In the genomic region with DNA sequence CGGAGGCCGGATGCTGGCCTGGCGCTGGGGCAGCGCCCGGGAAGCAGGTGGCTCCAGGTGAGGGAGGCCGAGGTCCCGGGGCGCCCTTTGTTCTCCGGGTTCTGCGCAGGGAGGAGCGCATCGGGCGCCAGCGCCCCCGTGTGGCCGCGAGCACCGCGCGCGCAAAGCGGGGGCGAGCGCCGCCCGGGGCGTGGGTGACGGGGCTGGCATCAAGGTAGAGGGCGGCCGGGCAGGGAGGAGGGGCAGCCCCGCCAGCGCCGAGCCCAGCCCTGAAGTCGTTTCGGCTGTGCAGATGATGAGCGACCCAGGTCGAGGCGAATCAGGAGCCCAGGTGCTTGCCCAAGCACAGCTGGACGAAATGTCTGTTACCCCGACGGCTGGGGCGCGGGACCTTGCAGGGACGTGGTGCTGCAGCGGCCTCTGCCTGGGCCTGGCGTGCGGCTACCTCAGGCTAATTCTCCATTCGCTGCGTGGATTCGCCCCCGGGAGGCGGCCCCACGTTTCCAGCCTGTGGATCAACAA, we compare ENCODE assay signal across 8 cellular contexts. TPM values are rescaled to one million over a fixed set of nuclear protein-coding genes. Genes with fewer than 3 reads are reported as not detected.
DNase-seq lines count a peak whose midpoint lies in the region; ATAC-seq, FAIRE-seq and TF ChIP-seq lines count a peak whose summit lies in the region.

No MANE protein-coding gene starts in this region.

- no peaks in the 10 kb centered on the region for H3K4me1 ChIP-seq in right cardiac atrium (ENCODE audit: control insufficient read depth, insufficient read depth, low read length)
- no peaks in the 10 kb centered on the region for H3K4me1 ChIP-seq in gastrocnemius medialis

- H3K9me3 ChIP-seq in right cardiac atrium (ENCODE audit: control insufficient read depth, low read length): no peaks in the 10 kb centered on the region
- H3K9me3 ChIP-seq in gastrocnemius medialis: no peaks in the 10 kb centered on the region

- TF ChIP-seq CTCF in BJ (IDR thresholded peaks at IDR 0.05; ENCODE audit: insufficient read depth, low read depth, low read length) (peak; percentile 31; the same call in 1 of the 2 replicates), gastrocnemius medialis (IDR thresholded peaks at IDR 0.05 in 4 of 5, conservative IDR thresholded peaks at IDR 0.05 in 1 of 5) (peak; percentile 36 to 68 (median 58))

- H3K27me3 ChIP-seq in BJ (ENCODE audit: control insufficient read depth, insufficient read depth, low read length): no peaks in the 10 kb centered on the region
- H3K27me3 ChIP-seq in right cardiac atrium (ENCODE audit: control insufficient read depth, insufficient read depth): no peaks in the 10 kb centered on the region
- H3K27me3 ChIP-seq in gastrocnemius medialis: peaks cover 15 to 17% (median 16%) of the 10 kb centered on the region in 3 donors

- H3K36me3 ChIP-seq in BJ (ENCODE audit: control insufficient read depth, insufficient read depth, low read length) (no peaks in the 10 kb centered on the region), gastrocnemius medialis (no peaks in the 10 kb centered on the region)

- DNase-seq in BJ (ENCODE audit: low read depth) (no peak), GM19239 (ENCODE audit: insufficient read length, low spot score) (peak; percentile 69), KBM-7 (peak; percentile 29), right cardiac atrium (peak; percentile 55 to 83 (median 79)), gastrocnemius medialis (no peak), OCI-M2 (lab: John Stamatoyannopoulos, UW; ENCODE audit: unreplicated experiment) (no peak)
- DNase-seq in activated T-cell treated with anti-CD3 and anti-CD28 coated beads, Interleukin-2, amount 50 U/mL, for 48 hours: peak; percentile 56 to 61
- no peak for DNase-seq in effector CD4-positive, alpha-beta T cell

- POLR2A ChIA-PET in BJ (lab: Charles Lee): no interaction called here

- intact Hi-C loops in right cardiac atrium (cut with DNase I): loop anchor here in 3 of 4 donors (5.0 to 10.0 kb wide), 3 partner anchors 126 to 661 kb away; no protein-coding TSS in a partner anchor
- intact Hi-C loops in gastrocnemius medialis (cut with DNase I; ENCODE audit: low total_unique reads): loop anchor here (5.0 kb wide), 1 partner anchor 661 kb away; no protein-coding TSS in a partner anchor

- CTCF ChIA-PET in BJ (lab: Yijun Ruan, JAX): interaction anchor here (0.5 to 2.2 kb wide), 6 partner anchors 16 to 660 kb away, joined by 3 to 8 read pairs (median 4); no protein-coding TSS in a partner anchor

- ATAC-seq in right cardiac atrium (peak; percentile 92 to 95), gastrocnemius medialis (no peak)

- no peak for FAIRE-seq in GM19239 (lab: Jason Lieb, UNC)

- WGBS in right cardiac atrium: 11% methylated on average over 52 of the region's 53 CpGs

- no peak for TF ChIP-seq POLR2A in gastrocnemius medialis (IDR thresholded peaks at IDR 0.05)

- in situ Hi-C loops in KBM-7 (cut with MboI; ENCODE audit: low pct_unique_long_range_greater_than_20kb, low sequenced_read_pairs) (no loop called here), gastrocnemius medialis (cut with MboI; ENCODE audit: low sequenced_read_pairs in 4 of 4) (loop anchor here (5.0 to 25.0 kb wide), 4 partner anchors 646 to 671 kb away; no protein-coding TSS in a partner anchor)

- H3K27ac ChIP-seq in right cardiac atrium (ENCODE audit: low read length): no peak overlapping the region
- H3K27ac ChIP-seq in gastrocnemius medialis: no peak overlapping the region

- no peak overlapping the region for H3K4me3 ChIP-seq in BJ (ENCODE audit: low read depth, low read length)
- peak overlapping the region; percentile 34 for H3K4me3 ChIP-seq in right cardiac atrium (ENCODE audit: low read length)
- peak overlapping the region in 2 of 4 donors; percentile 16 to 28 for H3K4me3 ChIP-seq in gastrocnemius medialis

RNA-seq across cellular contexts. Expression of gene FGFR2, which starts 10.5 kb away (rescaled TPM):
- 0.18 and 0.26 TPM in 2 replicates for polyA plus RNA-seq in BJ (2011; rRNA removed)
- polyA minus RNA-seq in BJ (2011; rRNA and poly(A)+ RNA removed): 0.21 and 0.62 TPM in 2 replicates
- total RNA-seq in right cardiac atrium: 10 to 100 TPM in 1 of 4 donors, 1 to 10 TPM in 3; 4.0 to 20.4 (median 5.6) TPM
- 16.5 TPM for polyA plus RNA-seq in right cardiac atrium
- total RNA-seq in gastrocnemius medialis: under 1 TPM in 3 of 4 donors, not detected in 1; 0.11 to 0.31 (median 0.22) TPM

Comparison
In these comparisons a context has a peak if more than half of its experiments do, and no peak if none do; other contexts are left out.
1. DNase-seq: peak in GM19239 (single experiment), KBM-7 (single experiment), activated T-cell treated with anti-CD3 and anti-CD28 coated beads, Interleukin-2, amount 50 U/mL, for 48 hours (2 of 2) and right cardiac atrium (3 of 3); none in BJ (single experiment), gastrocnemius medialis (0 of 2), OCI-M2 (single experiment) and effector CD4-positive, alpha-beta T cell (single experiment).
2. ATAC-seq: peak in right cardiac atrium (2 of 2); none in gastrocnemius medialis (0 of 2).